8 cellular contexts compared by ENCODE assay signal in genomic region chr11:59614277-59615131, GRCh38. TPM values are rescaled to one million over a fixed set of nuclear protein-coding genes. Genes with fewer than 3 reads are reported as not detected.
DNase-seq lines count a peak whose midpoint lies in the region; ATAC-seq, FAIRE-seq and TF ChIP-seq lines count a peak whose summit lies in the region.

No MANE protein-coding gene starts in this region.

- no peaks in the 10 kb centered on the region for H3K27me3 ChIP-seq in CD4-positive, alpha-beta T cell (ENCODE audit: control insufficient read depth, insufficient read depth, low read length)
- H3K27me3 ChIP-seq in Loucy (ENCODE audit: insufficient read depth, low read length, poor library complexity, severe bottlenecking) (no peaks in the 10 kb centered on the region), duodenal mucosa (ENCODE audit: control insufficient read depth in 1 of 2, insufficient read depth in 2 of 2, low read length in 2 of 2) (no peaks in the 10 kb centered on the region)

- H3K9me2 ChIP-seq in Loucy (replicated peaks; ENCODE audit: low read depth, low read length), result no peaks in the 10 kb centered on the region

- H3K27me3 Mint-ChIP-seq in CD4-positive, alpha-beta T cell, result no peaks in the 10 kb centered on the region
- H3K27me3 Mint-ChIP-seq in nephron progenitor cell (ENCODE audit: low read depth, poor library complexity), result peaks cover 5% of the 10 kb centered on the region

- H3K36me3 ChIP-seq in Loucy (ENCODE audit: insufficient read depth, low read length) (peaks cover 11% of the 10 kb centered on the region; the same call in 1 of the 2 replicates), duodenal mucosa (ENCODE audit: control insufficient read depth in 1 of 2, insufficient read depth in 2 of 2, low read length in 2 of 2) (peaks cover 8 to 10% of the 10 kb centered on the region in 2 donors)

- peak overlapping the region; percentile 89 for H3K27ac ChIP-seq in CD4-positive, alpha-beta T cell (ENCODE audit: low read depth, low read length)
- peak overlapping the region; percentile 92 for H3K27ac ChIP-seq in duodenal mucosa (ENCODE audit: low read depth, low read length)

- TF ChIP-seq CTCF in CD4-positive, alpha-beta T cell (IDR thresholded peaks at IDR 0.05), result no peak
- TF ChIP-seq CTCF in Loucy (conservative IDR thresholded peaks at IDR 0.05; ENCODE audit: low read length), result no peak
- TF ChIP-seq CTCF in nephron progenitor cell (IDR thresholded peaks at IDR 0.05), result no peak

- peak overlapping the region; percentile 96 for H3K4me3 Mint-ChIP-seq in CD4-positive, alpha-beta T cell
- peak overlapping the region; percentile 95 for H3K4me3 Mint-ChIP-seq in nephron progenitor cell

- peak overlapping the region; percentile 77 for H3K27ac Mint-ChIP-seq in CD4-positive, alpha-beta T cell
- peak overlapping the region; percentile 72 for H3K27ac Mint-ChIP-seq in nephron progenitor cell

- H3K36me3 Mint-ChIP-seq in CD4-positive, alpha-beta T cell (ENCODE audit: low read depth), result peaks cover 43% of the 10 kb centered on the region
- H3K36me3 Mint-ChIP-seq in nephron progenitor cell (ENCODE audit: low read depth), result peaks cover 5% of the 10 kb centered on the region

- CTCF ChIA-PET in CD4-positive, alpha-beta T cell (lab: Charles Lee), result interaction anchor here (1.4 to 2.8 kb wide), 3 partner anchors 49 to 77 kb away, joined by 3 to 9 read pairs (median 9); no protein-coding TSS in a partner anchor

- H3K4me3 ChIP-seq in Loucy (ENCODE audit: low read length, poor library complexity, severe bottlenecking) (peak overlapping the region; percentile 88), duodenal mucosa (ENCODE audit: low read depth in 1 of 2, low read length in 2 of 2) (peak overlapping the region; percentile 81 to 95)

- H3K79me2 ChIP-seq in Loucy (ENCODE audit: insufficient read depth, low read length), result peaks cover 55% of the 10 kb centered on the region

- H3K4me1 ChIP-seq in Loucy (ENCODE audit: insufficient read depth, low read length, poor library complexity, severe bottlenecking), result peaks cover 51% of the 10 kb centered on the region
- peaks cover 33 to 47% of the 10 kb centered on the region in 2 donors for H3K4me1 ChIP-seq in duodenal mucosa (ENCODE audit: control insufficient read depth in 1 of 2, insufficient read depth in 2 of 2, low read length in 2 of 2)

- no peaks in the 10 kb centered on the region for H3F3A ChIP-seq in Loucy (ENCODE audit: low read depth)

- no peaks in the 10 kb centered on the region for H3K9me3 Mint-ChIP-seq in CD4-positive, alpha-beta T cell
- no peaks in the 10 kb centered on the region for H3K9me3 Mint-ChIP-seq in nephron progenitor cell

- intact Hi-C loops in CD4-positive, alpha-beta T cell (cut with DNase I, micrococcal nuclease), result loop anchor here (5.0 to 10.0 kb wide), 4 partner anchors 62 to 1040 kb away; partner anchors contain the start of genes LPXN (in 1 of the 2) and ZFP91 (in 1 of the 2)

- peaks cover 55% of the 10 kb centered on the region for H3K4me1 Mint-ChIP-seq in CD4-positive, alpha-beta T cell (ENCODE audit: low read depth)
- peaks cover 37% of the 10 kb centered on the region for H3K4me1 Mint-ChIP-seq in nephron progenitor cell

- H3K9me3 ChIP-seq in CD4-positive, alpha-beta T cell (ENCODE audit: control insufficient read depth, low read length), result no peaks in the 10 kb centered on the region
- H3K9me3 ChIP-seq in Loucy (ENCODE audit: insufficient read depth, low read depth, low read length) (no peaks in the 10 kb centered on the region), duodenal mucosa (ENCODE audit: control insufficient read depth in 1 of 2, low read length in 2 of 2) (no peaks in the 10 kb centered on the region)

- H3K9ac ChIP-seq in Loucy (ENCODE audit: low read depth, low read length, poor library complexity, severe bottlenecking) (peak overlapping the region; percentile 85), duodenal mucosa (ENCODE audit: low read depth in 1 of 2, low read length in 2 of 2) (peak overlapping the region; percentile 74 to 86)

- no peak for ATAC-seq in CD4-positive, alpha-beta T cell (ENCODE audit: poor library complexity)
- ATAC-seq in GM19467 (IDR thresholded peaks at IDR 0.05; ENCODE audit: unreplicated experiment) (no peak), HG03457 (IDR thresholded peaks at IDR 0.05; ENCODE audit: unreplicated experiment) (no peak)

- peak overlapping the region; percentile 89 for H3K4me2 ChIP-seq in Loucy (ENCODE audit: low read depth, low read length, poor library complexity, severe bottlenecking)

- peaks cover 42% of the 10 kb centered on the region for H4K20me1 ChIP-seq in Loucy (ENCODE audit: insufficient read depth, low read length, poor library complexity, severe bottlenecking)

- DNase-seq in CD4-positive, alpha-beta T cell, result no peak
- DNase-seq in nephron progenitor cell, result no peak
- DNase-seq in NCI-H82 (lab: John Stamatoyannopoulos, UW), result no peak
- no peak for DNase-seq in RCC 7860 (ENCODE audit: low spot score)

- POLR2A ChIA-PET in CD4-positive, alpha-beta T cell (lab: Charles Lee), result interaction anchor here (0.9 to 3.8 kb wide), 15 partner anchors 11 to 196 kb away, joined by 3 to 130 read pairs (median 9); partner anchors contain the start of genes MRPL16 and PATL1

- FAIRE-seq in RCC 7860 (lab: Jason Lieb, UNC), result no peak

- H2AFZ ChIP-seq in Loucy (ENCODE audit: low read length), result no peak overlapping the region

RNA-seq across cellular contexts. Expression of gene OSBP, which starts 1.1 kb away (rescaled TPM):
- total RNA-seq in CD4-positive, alpha-beta T cell, result 10 to 100 TPM; 54.9 to 58.2 TPM

RNA-seq across cellular contexts. Expression of gene PATL1, which starts 54.3 kb away (rescaled TPM):
- 10 to 100 TPM; 51.8 to 55.2 TPM for total RNA-seq in CD4-positive, alpha-beta T cell
